2 cellular contexts compared by ENCODE assay signal in the genomic region with DNA sequence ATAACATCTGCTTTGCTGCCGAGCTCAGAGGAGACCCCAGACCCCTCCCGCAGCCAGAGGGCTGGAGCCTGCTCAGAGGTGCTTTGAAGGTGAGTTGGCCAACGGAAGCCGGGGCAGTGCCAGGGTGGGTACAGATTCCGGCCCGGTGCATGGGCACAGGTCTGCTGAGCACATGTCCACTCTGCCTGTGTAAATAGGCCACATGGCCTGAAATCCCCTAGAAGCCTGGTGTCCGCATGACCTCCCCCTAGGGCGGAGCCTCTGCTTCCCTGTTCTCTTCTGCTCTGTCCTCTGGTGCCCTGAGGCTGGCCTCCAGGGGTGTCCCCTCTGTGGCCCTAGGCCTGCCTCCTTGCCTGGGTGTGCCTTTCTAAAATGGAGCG.
TF ChIP-seq lines count a peak whose summit lies in the region.

No MANE protein-coding gene starts in this region.

TF ChIP-seq in HepG2, 621 proteins besides CTCF, POLR2A, EP300 and RAD21 (continues in another document):
- no peak for TF ChIP-seq BHLHE40 (IDR thresholded peaks at IDR 0.05; ENCODE audit: low read length)
- TF ChIP-seq RAD51 (IDR thresholded peaks at IDR 0.05; ENCODE audit: borderline replicate concordance): no peak
- TF ChIP-seq, protein P1, sequence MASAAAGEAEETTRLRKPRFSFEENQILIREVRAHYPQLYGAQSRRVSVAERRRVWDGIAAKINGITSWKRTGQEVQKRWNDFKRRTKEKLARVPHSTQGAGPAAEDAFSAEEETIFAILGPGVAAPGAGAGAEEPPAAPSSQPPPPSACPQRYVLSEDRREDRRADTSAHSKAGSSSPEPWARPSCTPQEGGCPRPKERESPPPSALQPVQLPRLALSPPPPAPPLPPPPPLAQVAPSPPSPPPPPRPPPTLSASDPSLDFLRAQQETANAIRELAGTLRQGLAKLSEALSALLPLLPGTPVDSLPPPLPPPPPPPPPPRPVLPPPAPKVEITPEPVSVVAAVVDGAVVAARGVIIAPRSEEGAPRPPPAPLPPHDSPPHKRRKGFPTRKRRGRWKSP (CRISPR knock-in tag; IDR thresholded peaks at IDR 0.05): no peak
- TF ChIP-seq, protein P2, sequence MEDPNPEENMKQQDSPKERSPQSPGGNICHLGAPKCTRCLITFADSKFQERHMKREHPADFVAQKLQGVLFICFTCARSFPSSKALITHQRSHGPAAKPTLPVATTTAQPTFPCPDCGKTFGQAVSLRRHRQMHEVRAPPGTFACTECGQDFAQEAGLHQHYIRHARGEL (CRISPR knock-in tag; IDR thresholded peaks at IDR 0.05): no peak
- TF ChIP-seq ZNF232 (CRISPR knock-in tag; IDR thresholded peaks at IDR 0.05; ENCODE audit: borderline replicate concordance): no peak
- TF ChIP-seq ZFP82 (CRISPR knock-in tag; IDR thresholded peaks at IDR 0.05; ENCODE audit: borderline replicate concordance): no peak
- TF ChIP-seq TP53 (CRISPR knock-in tag; conservative IDR thresholded peaks at IDR 0.05): no peak
- no peak for TF ChIP-seq MIER3 (CRISPR knock-in tag; IDR thresholded peaks at IDR 0.05; ENCODE audit: borderline replicate concordance)
- no peak for TF ChIP-seq SMYD3 (CRISPR knock-in tag; IDR thresholded peaks at IDR 0.05)
- TF ChIP-seq TAF15 (IDR thresholded peaks at IDR 0.05; ENCODE audit: low read depth, low read length, poor library complexity, severe bottlenecking): no peak
- TF ChIP-seq, protein P3, sequence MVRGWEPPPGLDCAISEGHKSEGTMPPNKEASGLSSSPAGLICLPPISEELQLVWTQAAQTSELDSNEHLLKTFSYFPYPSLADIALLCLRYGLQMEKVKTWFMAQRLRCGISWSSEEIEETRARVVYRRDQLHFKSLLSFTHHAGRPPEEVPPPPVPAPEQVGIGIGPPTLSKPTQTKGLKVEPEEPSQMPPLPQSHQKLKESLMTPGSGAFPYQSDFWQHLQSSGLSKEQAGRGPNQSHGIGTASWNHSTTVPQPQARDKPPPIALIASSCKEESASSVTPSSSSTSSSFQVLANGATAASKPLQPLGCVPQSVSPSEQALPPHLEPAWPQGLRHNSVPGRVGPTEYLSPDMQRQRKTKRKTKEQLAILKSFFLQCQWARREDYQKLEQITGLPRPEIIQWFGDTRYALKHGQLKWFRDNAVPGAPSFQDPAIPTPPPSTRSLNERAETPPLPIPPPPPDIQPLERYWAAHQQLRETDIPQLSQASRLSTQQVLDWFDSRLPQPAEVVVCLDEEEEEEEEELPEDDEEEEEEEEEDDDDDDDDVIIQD (CRISPR knock-in tag; IDR thresholded peaks at IDR 0.05; ENCODE audit: low read depth): no peak
- TF ChIP-seq ZNF263 (CRISPR knock-in tag; IDR thresholded peaks at IDR 0.05): no peak
- TF ChIP-seq, protein P4, sequence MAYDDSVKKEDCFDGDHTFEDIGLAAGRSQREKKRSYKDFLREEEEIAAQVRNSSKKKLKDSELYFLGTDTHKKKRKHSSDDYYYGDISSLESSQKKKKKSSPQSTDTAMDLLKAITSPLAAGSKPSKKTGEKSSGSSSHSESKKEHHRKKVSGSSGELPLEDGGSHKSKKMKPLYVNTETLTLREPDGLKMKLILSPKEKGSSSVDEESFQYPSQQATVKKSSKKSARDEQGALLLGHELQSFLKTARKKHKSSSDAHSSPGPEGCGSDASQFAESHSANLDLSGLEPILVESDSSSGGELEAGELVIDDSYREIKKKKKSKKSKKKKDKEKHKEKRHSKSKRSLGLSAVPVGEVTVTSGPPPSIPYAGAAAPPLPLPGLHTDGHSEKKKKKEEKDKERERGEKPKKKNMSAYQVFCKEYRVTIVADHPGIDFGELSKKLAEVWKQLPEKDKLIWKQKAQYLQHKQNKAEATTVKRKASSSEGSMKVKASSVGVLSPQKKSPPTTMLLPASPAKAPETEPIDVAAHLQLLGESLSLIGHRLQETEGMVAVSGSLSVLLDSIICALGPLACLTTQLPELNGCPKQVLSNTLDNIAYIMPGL (CRISPR knock-in tag; IDR thresholded peaks at IDR 0.05; ENCODE audit: borderline replicate concordance in 1 of 2, low read depth in 1 of 2): no peak
- no peak for TF ChIP-seq SETDB1 (CRISPR knock-in tag; IDR thresholded peaks at IDR 0.05; ENCODE audit: borderline replicate concordance)
- TF ChIP-seq, protein P5, sequence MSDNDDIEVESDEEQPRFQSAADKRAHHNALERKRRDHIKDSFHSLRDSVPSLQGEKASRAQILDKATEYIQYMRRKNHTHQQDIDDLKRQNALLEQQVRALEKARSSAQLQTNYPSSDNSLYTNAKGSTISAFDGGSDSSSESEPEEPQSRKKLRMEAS (IDR thresholded peaks at IDR 0.05): peak; percentile 85
- TF ChIP-seq HOXA7 (CRISPR knock-in tag; IDR thresholded peaks at IDR 0.05): no peak
- TF ChIP-seq HOXA3 (CRISPR knock-in tag; IDR thresholded peaks at IDR 0.05): peak; percentile 30; the same call in 1 of the 2 replicates
- TF ChIP-seq KDM5B (CRISPR knock-in tag; IDR thresholded peaks at IDR 0.05; ENCODE audit: borderline replicate concordance): no peak
- 0 out of 2 replicates have a peak, but pooled peaks have one; percentile 33 for TF ChIP-seq FOXA3 (CRISPR knock-in tag; IDR thresholded peaks at IDR 0.05)
- TF ChIP-seq ZMYM2 (CRISPR knock-in tag; IDR thresholded peaks at IDR 0.05): no peak
- TF ChIP-seq ZNF563 (CRISPR knock-in tag; IDR thresholded peaks at IDR 0.05): 0 out of 2 replicates have a peak, but pooled peaks have one; percentile 46
- TF ChIP-seq SMARCC2 (IDR thresholded peaks at IDR 0.05): no peak
- no peak for TF ChIP-seq KDM2A (CRISPR knock-in tag; IDR thresholded peaks at IDR 0.05; ENCODE audit: borderline replicate concordance, low read depth)
- TF ChIP-seq ATM (IDR thresholded peaks at IDR 0.05; ENCODE audit: borderline replicate concordance): no peak
- TF ChIP-seq ZNF709 (CRISPR knock-in tag; IDR thresholded peaks at IDR 0.05): no peak
- TF ChIP-seq, protein P6, sequence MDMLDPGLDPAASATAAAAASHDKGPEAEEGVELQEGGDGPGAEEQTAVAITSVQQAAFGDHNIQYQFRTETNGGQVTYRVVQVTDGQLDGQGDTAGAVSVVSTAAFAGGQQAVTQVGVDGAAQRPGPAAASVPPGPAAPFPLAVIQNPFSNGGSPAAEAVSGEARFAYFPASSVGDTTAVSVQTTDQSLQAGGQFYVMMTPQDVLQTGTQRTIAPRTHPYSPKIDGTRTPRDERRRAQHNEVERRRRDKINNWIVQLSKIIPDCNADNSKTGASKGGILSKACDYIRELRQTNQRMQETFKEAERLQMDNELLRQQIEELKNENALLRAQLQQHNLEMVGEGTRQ (IDR thresholded peaks at IDR 0.05; ENCODE audit: low read depth, low read length): no peak
- TF ChIP-seq, protein P6 (CRISPR knock-in tag; IDR thresholded peaks at IDR 0.05; ENCODE audit: borderline replicate concordance): no peak
- TF ChIP-seq ZNF44 (CRISPR knock-in tag; IDR thresholded peaks at IDR 0.05): no peak
- no peak for TF ChIP-seq TBX2 (CRISPR knock-in tag; IDR thresholded peaks at IDR 0.05; ENCODE audit: borderline replicate concordance)

TF ChIP-seq in GM12891, 5 proteins besides CTCF, POLR2A, EP300 and RAD21:
- no peak for TF ChIP-seq POU2F2 (IDR thresholded peaks at IDR 0.05; ENCODE audit: low read depth, low read length)
- no peak for TF ChIP-seq TAF1 (IDR thresholded peaks at IDR 0.05; ENCODE audit: low read depth, low read length)
- TF ChIP-seq PAX5 (IDR thresholded peaks at IDR 0.05; ENCODE audit: insufficient read depth, low read length, severe bottlenecking): no peak
- no peak for TF ChIP-seq POLR2AphosphoS5 (IDR thresholded peaks at IDR 0.05; ENCODE audit: low read depth, low read length)
- TF ChIP-seq SPI1 (IDR thresholded peaks at IDR 0.05; ENCODE audit: low read depth, low read length): no peak
